18 cellular contexts compared by ENCODE assay signal in genomic region chr15:79030470-79030869, GRCh38.
"Had no signal": no experiment of that assay in that cellular context is flagged by ENCODE, and none has a peak within 500 bp of the region (broad histone marks: within the 10 kb centered on the region; RNA-seq: fewer than 3 reads in every experiment).

No MANE protein-coding gene starts in this region.

- H3K36me3 ChIP-seq: prostate gland had no signal

- DNase-seq: activated CD4-positive, CD25-positive, alpha-beta regulatory T cell; activated effector memory CD4-positive, alpha-beta T cell treated with Interleukin-2 at 50 U/mL for 16 hours; activated T-cell treated with anti-CD3 and anti-CD28 coated beads, Interleukin-2, amount 50 U/mL, for 1 hour; amygdala; cerebellar nuclear complex; immature natural killer cell; left colon; mucosa of descending colon; natural killer cell; stimulated activated CD4-positive, alpha-beta T cell treated with anti-CD3 and anti-CD28 coated beads, Interleukin-2, amount 100 ng/mL, for 24 hours; stimulated activated naive B cell treated with anti-CD40 and anti-IgM and Interleukin-4, amounts not matched to agents 10 μg/mL and 1 μg/mL and 100 μg/mL, for 72 hours; T-helper 17 cell; trophoblast cell had no signal

- H3K9me3 Mint-ChIP-seq: activated naive CD4-positive, alpha-beta T cell treated with anti-CD3 and anti-CD28 coated beads, Interleukin-2, amount 50 U/mL, for 24 hours; immature natural killer cell; natural killer cell had no signal

- H3K4me1 Mint-ChIP-seq: activated naive CD4-positive, alpha-beta T cell treated with anti-CD3 and anti-CD28 coated beads, Interleukin-2, amount 50 U/mL, for 24 hours; brain; immature natural killer cell; natural killer cell; T-helper 17 cell had no signal

- H3K4me3 ChIP-seq: mucosa of descending colon, prostate gland had no signal

- H3K4me1 ChIP-seq: prostate gland had no signal

- H3K27ac Mint-ChIP-seq: activated naive CD4-positive, alpha-beta T cell treated with anti-CD3 and anti-CD28 coated beads, Interleukin-2, amount 50 U/mL, for 24 hours; brain; natural killer cell; stimulated activated naive B cell treated with anti-CD40 and anti-IgM and Interleukin-4, amounts not matched to agents 10 μg/mL and 1 μg/mL and 100 μg/mL, for 72 hours; T-helper 17 cell had no signal

- H3K9me3 ChIP-seq: mucosa of descending colon, prostate gland had no signal

- H3K36me3 Mint-ChIP-seq: activated naive CD4-positive, alpha-beta T cell treated with anti-CD3 and anti-CD28 coated beads, Interleukin-2, amount 50 U/mL, for 24 hours; immature natural killer cell; natural killer cell had no signal

- H3K4me3 Mint-ChIP-seq: activated naive CD4-positive, alpha-beta T cell treated with anti-CD3 and anti-CD28 coated beads, Interleukin-2, amount 50 U/mL, for 24 hours; brain; immature natural killer cell; natural killer cell; stimulated activated naive B cell treated with anti-CD40 and anti-IgM and Interleukin-4, amounts not matched to agents 10 μg/mL and 1 μg/mL and 100 μg/mL, for 72 hours; T-helper 17 cell had no signal

- H3K27ac ChIP-seq: prostate gland had no signal

- ATAC-seq: esophagus mucosa; left colon; mucosa of descending colon; sciatic nerve; stimulated activated naive B cell treated with anti-CD40 and anti-IgM and Interleukin-4, amounts not matched to agents 10 μg/mL and 1 μg/mL and 100 μg/mL, for 72 hours; T-helper 17 cell had no signal
